23 cellular contexts compared by ENCODE assay signal in the genomic region with DNA sequence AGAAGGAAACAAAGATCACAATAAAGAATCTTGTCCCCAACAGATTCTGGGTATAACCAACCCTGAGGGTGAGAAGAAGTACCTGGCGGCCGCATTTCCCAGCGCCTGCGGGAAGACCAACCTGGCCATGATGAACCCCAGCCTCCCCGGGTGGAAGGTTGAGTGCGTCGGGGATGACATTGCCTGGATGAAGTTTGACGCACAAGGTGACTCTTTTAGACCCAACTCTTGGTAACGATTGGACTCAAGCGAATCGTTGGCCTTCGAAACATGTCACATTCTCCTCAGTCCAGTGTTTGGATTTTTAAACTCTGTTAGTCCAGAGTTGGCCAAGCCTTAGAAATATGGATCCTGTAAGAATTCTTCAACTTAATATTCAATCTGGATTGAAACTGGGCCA. TPM values are rescaled to one million over a fixed set of nuclear protein-coding genes. Genes with fewer than 3 reads are reported as not detected.
DNase-seq lines count a peak whose midpoint lies in the region; ATAC-seq, FAIRE-seq and TF ChIP-seq lines count a peak whose summit lies in the region.
"Had no signal": no experiment of that assay in that cellular context is flagged by ENCODE, and none has a peak within 500 bp of the region (broad histone marks: within the 10 kb centered on the region; RNA-seq: fewer than 3 reads in every experiment).

No MANE protein-coding gene starts in this region.

- FAIRE-seq in HTR-8/SVneo (lab: Jason Lieb, UNC) = peak; percentile 31
- FAIRE-seq: A549 had no signal

- DNase-seq in HTR-8/SVneo (ENCODE audit: insufficient read length, low spot score) (no peak), left lobe of liver (ENCODE audit: low spot score) (peak; percentile 70), spleen (peak; percentile 51), tibial nerve (ENCODE audit: low spot score in 2 of 2) (no peak), NCI-H446 treated with DMSO at 0.1 percent for 48 hours (lab: John Stamatoyannopoulos, UW) (no peak), SW480 (ENCODE audit: low spot score) (no peak)
- DNase-seq: AML-193; Caco-2; CD4-positive, alpha-beta T cell; DMS153; DMS79; GF-D8; GM23248; IMR-90 had no signal

- peak; percentile 1 for ATAC-seq in left lobe of liver
- no peak for ATAC-seq in GM19351 (IDR thresholded peaks at IDR 0.05; ENCODE audit: unreplicated experiment)
- ATAC-seq: A549 had no signal

- TF ChIP-seq POLR2A in spleen (IDR thresholded peaks at IDR 0.05) = no peak
- no peak for TF ChIP-seq POLR2A in tibial nerve (IDR thresholded peaks at IDR 0.05)

- no peaks in the 10 kb centered on the region for H3K27me3 ChIP-seq in mucosa of rectum (ENCODE audit: control insufficient read depth in 2 of 2, insufficient read depth in 2 of 2, low read length in 2 of 2)
- H3K27me3 ChIP-seq in spleen (replicated peaks in 1 of 7) = peaks cover 0 to 40% (median 0%) of the 10 kb centered on the region in 7 donors
- peaks cover 0 to 28% of the 10 kb centered on the region in 2 donors for H3K27me3 ChIP-seq in tibial nerve

- no peaks in the 10 kb centered on the region for H3K9me3 ChIP-seq in mucosa of rectum (ENCODE audit: control insufficient read depth in 2 of 2, low read length in 2 of 2)
- H3K9me3 ChIP-seq in spleen = no peaks in the 10 kb centered on the region
- H3K9me3 ChIP-seq in tibial nerve = no peaks in the 10 kb centered on the region
- H3K9me3 ChIP-seq: A549, HAP-1 had no signal

- H3K4me3 ChIP-seq in mucosa of rectum (ENCODE audit: low read length in 2 of 2) (peak overlapping the region; percentile 77 to 81), spleen (no peak overlapping the region), tibial nerve (no peak overlapping the region)
- H3K4me3 ChIP-seq: A549, GM23248, HAP-1 had no signal

- no peak for TF ChIP-seq EP300 in tibial nerve (IDR thresholded peaks at IDR 0.05)

- peak overlapping the region in 1 of 2 donors; percentile 41 for H3K9ac ChIP-seq in mucosa of rectum (ENCODE audit: low read depth in 1 of 2, low read length in 2 of 2)
- H3K9ac ChIP-seq: GM23248 had no signal

- TF ChIP-seq CTCF in spleen (IDR thresholded peaks at IDR 0.05 in 8 of 11, conservative IDR thresholded peaks at IDR 0.05 in 3 of 11) = no peak
- no peak for TF ChIP-seq CTCF in tibial nerve (IDR thresholded peaks at IDR 0.05)

- WGBS in spleen, 5 donors = 96 to 99% (median 97%) methylated on average over 12 of the region's 12 CpGs
- WGBS in tibial nerve, 2 donors = 97 to 99% methylated on average over 12 of the region's 12 CpGs

- intact Hi-C loops in spleen (cut with DNase I; ENCODE audit: low total_unique reads) = no loop called here

- H3K27ac ChIP-seq in mucosa of rectum (ENCODE audit: low read depth in 2 of 2, low read length in 2 of 2) (peak overlapping the region; percentile 93 to 95), spleen (no peak overlapping the region), tibial nerve (no peak overlapping the region)
- H3K27ac ChIP-seq: 22Rv1, A549, C4-2B, GM23248 had no signal

- H3K36me3 ChIP-seq in mucosa of rectum (ENCODE audit: control insufficient read depth in 2 of 2, insufficient read depth in 2 of 2, low read length in 2 of 2) (peaks cover 36 to 43% of the 10 kb centered on the region in 2 donors), spleen (no peaks in the 10 kb centered on the region), tibial nerve (no peaks in the 10 kb centered on the region)
- H3K36me3 ChIP-seq: HAP-1 had no signal

- peaks cover 41 to 80% of the 10 kb centered on the region in 2 donors for H3K4me1 ChIP-seq in mucosa of rectum (ENCODE audit: control insufficient read depth in 2 of 2, insufficient read depth in 2 of 2, low read length in 2 of 2)
- peaks cover 0 to under 1% (median 0%) of the 10 kb centered on the region in 6 donors for H3K4me1 ChIP-seq in spleen
- H3K4me1 ChIP-seq in tibial nerve = peaks cover 0 to 8% (median 0%) of the 10 kb centered on the region in 4 donors
- H3K4me1 ChIP-seq: HAP-1 had no signal

RNA-seq across cellular contexts. Expression of gene PCK1, which starts 2.6 kb away (rescaled TPM):
- total RNA-seq in left lobe of liver (1,004 TPM), spleen (under 1 TPM in 4 of 7 donors, not detected in 3; 0.17 to 0.67 (median 0.41) TPM), tibial nerve (100 to 1,000 TPM in 1 of 4 donors, 10 to 100 TPM in 3; 16.1 to 131 (median 65.2) TPM)
- polyA plus RNA-seq in spleen = under 1 TPM; 0.04 to 0.13 (median 0.05) TPM
- total RNA-seq: Caco-2; CD4-positive, alpha-beta T cell; GM23248; IMR-90 had no signal
- polyA plus RNA-seq: BJ, GM23248, IMR-90 had no signal

RNA-seq across cellular contexts. Expression of gene CTCFL, which starts 38.6 kb away (rescaled TPM):
- total RNA-seq in left lobe of liver (0.15 TPM), spleen (under 1 TPM in 1 of 7 donors, not detected in 6; 0.26 TPM), tibial nerve (not detected)
- under 1 TPM in 2 of 3 donors, not detected in 1; 0.23 to 0.45 TPM for polyA plus RNA-seq in spleen
- total RNA-seq: Caco-2; CD4-positive, alpha-beta T cell; GM23248; H4; HT-29; IMR-90 had no signal
- polyA plus RNA-seq: BJ, GM23248, IMR-90 had no signal

RNA-seq across cellular contexts. Expression of gene ZBP1, which starts 56.7 kb away (rescaled TPM):
- 0.08 TPM for total RNA-seq in left lobe of liver
- 10 to 100 TPM; 11.7 to 28.4 (median 20.9) TPM for total RNA-seq in spleen
- 10 to 100 TPM in 1 of 3 donors, 1 to 10 TPM in 2; 8.6 to 11.2 (median 9.8) TPM for polyA plus RNA-seq in spleen
- 1 to 10 TPM in 1 of 4 donors, under 1 TPM in 1, not detected in 2; 0.78 to 3.6 TPM for total RNA-seq in tibial nerve
- total RNA-seq: Caco-2, GM23248, H4, IMR-90 had no signal
- polyA plus RNA-seq: BJ, GM23248, IMR-90 had no signal

Comparison
In these comparisons a context has a peak if more than half of its experiments do, and no peak if none do; other contexts are left out.
1. DNase-seq: peak in left lobe of liver (single experiment) and spleen (single experiment); none in HTR-8/SVneo (single experiment), tibial nerve (0 of 2), NCI-H446 treated with DMSO at 0.1 percent for 48 hours (single experiment) and SW480 (single experiment).
2. H3K27ac ChIP-seq: peak in mucosa of rectum (2 of 2); none in spleen (0 of 8) and tibial nerve (0 of 4).
3. H3K4me3 ChIP-seq: peak in mucosa of rectum (2 of 2); none in spleen (0 of 8) and tibial nerve (0 of 4).
4. RNA of gene PCK1, which starts 2.6 kb away (total RNA-seq): 1,004 TPM in left lobe of liver (single experiment) and 16.1 to 131 TPM in tibial nerve; 0.17 to 0.67 TPM in spleen; every median in the first group is over 10 times any median in the second.